ENCODE assay signal across 21 cellular contexts in the genomic region with DNA sequence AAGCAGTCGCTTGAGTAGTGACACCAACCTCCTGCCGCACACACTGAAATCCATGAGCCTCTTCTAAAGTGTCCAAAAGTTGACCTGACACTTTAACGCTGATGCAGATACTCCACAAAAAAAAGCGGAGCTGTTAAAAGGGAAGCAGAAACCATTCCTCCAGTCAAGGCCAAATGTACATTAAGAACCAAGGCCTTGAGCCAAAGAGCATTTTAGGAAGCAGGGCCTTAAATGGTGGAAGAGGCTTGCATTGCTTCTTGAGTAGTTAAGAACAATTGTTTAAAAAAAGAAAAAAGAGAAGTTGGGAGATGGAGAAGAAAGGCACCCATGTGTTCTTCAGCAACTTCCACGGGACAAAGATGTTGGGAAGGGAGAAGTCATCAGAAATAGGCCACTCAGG.
"Had no signal": no experiment of that assay in that cellular context is flagged by ENCODE, and none has a peak within 500 bp of the region (broad histone marks: within the 10 kb centered on the region; RNA-seq: fewer than 3 reads in every experiment).

No MANE protein-coding gene starts in this region.

- H3K27me3 ChIP-seq: breast epithelium, right lobe of liver, testis had no signal

- H3K4me3 Mint-ChIP-seq: activated B cell treated with CpG ODN at 0.5 μM for 24 hours; activated CD4-positive, alpha-beta memory T cell treated with anti-CD3 and anti-CD28 coated beads for 36 hours; activated CD4-positive, alpha-beta T cell treated with anti-CD3 and anti-CD28 coated beads for 36 hours; activated naive CD8-positive, alpha-beta T cell treated with anti-CD3 and anti-CD28 coated beads for 36 hours; nephron progenitor cell; stimulated activated naive B cell treated with anti-CD40 and anti-IgM and Interleukin-4, amounts not matched to agents 10 μg/mL and 1 μg/mL and 100 μg/mL, for 72 hours had no signal

- H3K4me1 Mint-ChIP-seq: activated CD4-positive, alpha-beta T cell treated with anti-CD3 and anti-CD28 coated beads for 36 hours had no signal

- H3K4me2 ChIP-seq: smooth muscle cell had no signal

- H3K27ac Mint-ChIP-seq: activated B cell treated with CpG ODN at 0.5 μM for 24 hours; activated CD4-positive, alpha-beta memory T cell treated with anti-CD3 and anti-CD28 coated beads for 36 hours; activated CD4-positive, alpha-beta T cell treated with anti-CD3 and anti-CD28 coated beads for 36 hours; activated naive CD8-positive, alpha-beta T cell treated with anti-CD3 and anti-CD28 coated beads for 36 hours; stimulated activated naive B cell treated with anti-CD40 and anti-IgM and Interleukin-4, amounts not matched to agents 10 μg/mL and 1 μg/mL and 100 μg/mL, for 72 hours had no signal

- H3K36me3 Mint-ChIP-seq: activated CD4-positive, alpha-beta memory T cell treated with anti-CD3 and anti-CD28 coated beads for 36 hours; activated naive CD8-positive, alpha-beta T cell treated with anti-CD3 and anti-CD28 coated beads for 36 hours had no signal

- H3K27ac ChIP-seq: breast epithelium, right lobe of liver, testis had no signal

- H3K4me1 ChIP-seq: testis had no signal

- DNase-seq: activated B cell treated with CpG ODN at 0.5 μM for 24 hours; activated CD4-positive, alpha-beta memory T cell treated with anti-CD3 and anti-CD28 coated beads for 36 hours; activated CD4-positive, alpha-beta T cell treated with anti-CD3 and anti-CD28 coated beads for 36 hours; activated naive CD4-positive, alpha-beta T cell treated with Interleukin-2 at 50 U/mL for 16 hours; activated naive CD8-positive, alpha-beta T cell treated with anti-CD3 and anti-CD28 coated beads for 36 hours; activated T-cell treated with anti-CD3 and anti-CD28 coated beads, Interleukin-2, amount 50 U/mL, for 48 hours; cortex of kidney; heart right ventricle; islet precursor cell; left cardiac atrium; nephron progenitor cell; right lobe of liver; stimulated activated CD4-positive, alpha-beta T cell treated with anti-CD3 and anti-CD28 coated beads, Interleukin-15, amount 100 ng/mL, for 24 hours; stimulated activated CD8-positive, alpha-beta memory T cell treated with anti-CD3 and anti-CD28 coated beads, Interleukin-4, amount 100 ng/mL, for 48 hours; stimulated activated naive B cell treated with anti-CD40 and anti-IgM and Interleukin-4, amounts not matched to agents 10 μg/mL and 1 μg/mL and 100 μg/mL, for 72 hours; T-helper 1 cell; testis had no signal

- H3K9me3 Mint-ChIP-seq: activated B cell treated with CpG ODN at 0.5 μM for 24 hours; activated CD4-positive, alpha-beta memory T cell treated with anti-CD3 and anti-CD28 coated beads for 36 hours; activated naive CD8-positive, alpha-beta T cell treated with anti-CD3 and anti-CD28 coated beads for 36 hours; nephron progenitor cell; stimulated activated naive B cell treated with anti-CD40 and anti-IgM and Interleukin-4, amounts not matched to agents 10 μg/mL and 1 μg/mL and 100 μg/mL, for 72 hours had no signal

- FAIRE-seq: TTC549 had no signal

- H3K4me3 ChIP-seq: breast epithelium, heart right ventricle, prostate gland, right lobe of liver, smooth muscle cell, testis had no signal

- H3K36me3 ChIP-seq: breast epithelium, heart right ventricle, prostate gland, right lobe of liver had no signal

- H3K9me3 ChIP-seq: breast epithelium, heart right ventricle, prostate gland, right lobe of liver, testis had no signal
